Comparison of ENCODE assay signal across 26 cellular contexts in genomic region chr10:35946556-35946955, GRCh38.
"Had no signal": no experiment of that assay in that cellular context is flagged by ENCODE, and none has a peak within 500 bp of the region (broad histone marks: within the 10 kb centered on the region; RNA-seq: fewer than 3 reads in every experiment).

No MANE protein-coding gene starts in this region.

- H3K27me3 ChIP-seq: brain microvascular endothelial cell, esophagus muscularis mucosa, sigmoid colon, spleen, thyroid gland had no signal

- FAIRE-seq: colon, endothelial cell of umbilical vein had no signal

- H3K4me3 ChIP-seq: dorsolateral prefrontal cortex, esophagus muscularis mucosa, sigmoid colon, spleen, thyroid gland had no signal

- H3K9me3 ChIP-seq: esophagus muscularis mucosa, sigmoid colon, thyroid gland had no signal

- H3K36me3 ChIP-seq: brain microvascular endothelial cell, esophagus muscularis mucosa, sigmoid colon, spleen, thyroid gland had no signal

- DNase-seq: activated CD4-positive, alpha-beta T cell treated with anti-CD3 and anti-CD28 coated beads for 1 hour; activated CD4-positive, alpha-beta T cell treated with anti-CD3 and anti-CD28 coated beads, Interleukin-2, amount 50 U/mL, for 1 hour; activated CD8-positive, alpha-beta T cell treated with anti-CD3 and anti-CD28 coated beads, Interleukin-2, amount 10 ng/mL, durations not matched to agents 7 days and 5 days; activated gamma-delta T cell; aorta; brain microvascular endothelial cell; dorsolateral prefrontal cortex; effector memory CD8-positive, alpha-beta T cell; foreskin keratinocyte; glutamatergic neuron; hippocampal formation; left ventricle myocardium superior; mammary epithelial cell; midbrain; natural killer cell; retina; sigmoid colon; spleen; stimulated activated CD4-positive, alpha-beta T cell treated with anti-CD3 and anti-CD28 coated beads, Interleukin-4, amount 100 ng/mL, for 24 hours; stimulated activated naive CD8-positive, alpha-beta T cell treated with anti-CD3 and anti-CD28 coated beads, Interleukin-15, Interleukin-2, amounts not matched to agents 100 U/mL and 50 U/mL, for 24 hours; substantia nigra; T-helper 9 cell; thyroid gland had no signal

- H3K27ac ChIP-seq: brain microvascular endothelial cell, dorsolateral prefrontal cortex, esophagus muscularis mucosa, foreskin keratinocyte, sigmoid colon, spleen, thyroid gland had no signal

- H3K4me1 ChIP-seq: esophagus muscularis mucosa, foreskin keratinocyte, sigmoid colon, thyroid gland had no signal

- ATAC-seq: activated CD8-positive, alpha-beta T cell treated with anti-CD3 and anti-CD28 coated beads, Interleukin-2, amount 10 ng/mL, durations not matched to agents 7 days and 5 days; effector memory CD8-positive, alpha-beta T cell; foreskin keratinocyte; left ventricle myocardium superior; natural killer cell; stimulated activated naive CD8-positive, alpha-beta T cell treated with anti-CD3 and anti-CD28 coated beads, Interleukin-15, Interleukin-2, amounts not matched to agents 100 U/mL and 50 U/mL, for 24 hours had no signal
